Comparison of ENCODE assay signal across 8 cellular contexts in genomic region chrX:104565791-104566687, GRCh38. TPM values are rescaled to one million over a fixed set of nuclear protein-coding genes. Genes with fewer than 3 reads are reported as not detected.
DNase-seq lines count a peak whose midpoint lies in the region; ATAC-seq and TF ChIP-seq lines count a peak whose summit lies in the region.

Gene IL1RAPL2, plus strand, starts transcription at chrX:104566199.

- H3K27me3 Mint-ChIP-seq in activated CD8-positive, alpha-beta T cell treated with anti-CD3 and anti-CD28 coated beads for 36 hours: peaks cover 26% of the 10 kb centered on the region
- H3K27me3 Mint-ChIP-seq in activated T-helper 1 cell treated with anti-CD3 and anti-CD28 coated beads, Interleukin-12 subunit alpha, Interleukin-12 subunit beta, Interleukin-2, Interleukin-4 antibody, amounts not matched to agents 30 ng/mL and 10 ng/mL and 1 ng/mL, durations not matched to agents 14 hours and 24 hours and 36 hours (ENCODE audit: insufficient read depth): peaks cover 23% of the 10 kb centered on the region

- no peak for ATAC-seq in activated CD8-positive, alpha-beta T cell treated with anti-CD3 and anti-CD28 coated beads for 36 hours
- ATAC-seq in HG02981 (IDR thresholded peaks at IDR 0.05; ENCODE audit: unreplicated experiment): no peak
- ATAC-seq in GM19455 (IDR thresholded peaks at IDR 0.05; ENCODE audit: unreplicated experiment): no peak

- no peaks in the 10 kb centered on the region for H3K4me1 Mint-ChIP-seq in activated CD8-positive, alpha-beta T cell treated with anti-CD3 and anti-CD28 coated beads for 36 hours (ENCODE audit: low read depth)
- no peaks in the 10 kb centered on the region for H3K4me1 Mint-ChIP-seq in activated T-helper 1 cell treated with anti-CD3 and anti-CD28 coated beads, Interleukin-12 subunit alpha, Interleukin-12 subunit beta, Interleukin-2, Interleukin-4 antibody, amounts not matched to agents 30 ng/mL and 10 ng/mL and 1 ng/mL, durations not matched to agents 14 hours and 24 hours and 36 hours (ENCODE audit: low read depth)

- DNase-seq in AG10803 (ENCODE audit: low read depth): no peak
- DNase-seq in GM20000 (ENCODE audit: low spot score): peak; percentile 11
- peak; percentile 45 for DNase-seq in activated CD8-positive, alpha-beta T cell treated with anti-CD3 and anti-CD28 coated beads for 36 hours
- peak; percentile 59 for DNase-seq in iPS-NIHi11 (ENCODE audit: low spot score)
- peak; percentile 52 to 66 for DNase-seq in thyroid gland
- DNase-seq in activated T-helper 1 cell treated with anti-CD3 and anti-CD28 coated beads, Interleukin-12 subunit alpha, Interleukin-12 subunit beta, Interleukin-2, Interleukin-4 antibody, amounts not matched to agents 30 ng/mL and 10 ng/mL and 1 ng/mL, durations not matched to agents 14 hours and 24 hours and 36 hours (ENCODE audit: low spot score): no peak

- no peak within 1 kb of the TSS for H3K4me3 Mint-ChIP-seq in activated CD8-positive, alpha-beta T cell treated with anti-CD3 and anti-CD28 coated beads for 36 hours
- H3K4me3 Mint-ChIP-seq in activated T-helper 1 cell treated with anti-CD3 and anti-CD28 coated beads, Interleukin-12 subunit alpha, Interleukin-12 subunit beta, Interleukin-2, Interleukin-4 antibody, amounts not matched to agents 30 ng/mL and 10 ng/mL and 1 ng/mL, durations not matched to agents 14 hours and 24 hours and 36 hours: no peak within 1 kb of the TSS

- no peaks in the 10 kb centered on the region for H3K36me3 Mint-ChIP-seq in activated CD8-positive, alpha-beta T cell treated with anti-CD3 and anti-CD28 coated beads for 36 hours (ENCODE audit: low read depth)
- H3K36me3 Mint-ChIP-seq in activated T-helper 1 cell treated with anti-CD3 and anti-CD28 coated beads, Interleukin-12 subunit alpha, Interleukin-12 subunit beta, Interleukin-2, Interleukin-4 antibody, amounts not matched to agents 30 ng/mL and 10 ng/mL and 1 ng/mL, durations not matched to agents 14 hours and 24 hours and 36 hours (ENCODE audit: low read depth): no peaks in the 10 kb centered on the region

- no peak within 1 kb of the TSS for H3K27ac ChIP-seq in thyroid gland

- TF ChIP-seq POLR2A in thyroid gland (IDR thresholded peaks at IDR 0.05): no peak

- H3K9me3 Mint-ChIP-seq in activated CD8-positive, alpha-beta T cell treated with anti-CD3 and anti-CD28 coated beads for 36 hours: no peaks in the 10 kb centered on the region
- no peaks in the 10 kb centered on the region for H3K9me3 Mint-ChIP-seq in activated T-helper 1 cell treated with anti-CD3 and anti-CD28 coated beads, Interleukin-12 subunit alpha, Interleukin-12 subunit beta, Interleukin-2, Interleukin-4 antibody, amounts not matched to agents 30 ng/mL and 10 ng/mL and 1 ng/mL, durations not matched to agents 14 hours and 24 hours and 36 hours

- H3K27me3 ChIP-seq in thyroid gland: no peaks in the 10 kb centered on the region

- CTCF ChIA-PET in activated CD8-positive, alpha-beta T cell treated with anti-CD3 and anti-CD28 coated beads for 36 hours (lab: Charles Lee): interaction anchor here (2.1 kb wide), 1 partner anchor 356 kb away, joined by 7 read pairs; no protein-coding TSS in a partner anchor

- POLR2A ChIA-PET in activated CD8-positive, alpha-beta T cell treated with anti-CD3 and anti-CD28 coated beads for 36 hours (lab: Charles Lee): no interaction called here

- TF ChIP-seq CTCF in AG10803 (conservative IDR thresholded peaks at IDR 0.05; ENCODE audit: low read length): peak; percentile 29
- TF ChIP-seq CTCF in GM20000 (IDR thresholded peaks at IDR 0.05; ENCODE audit: extremely low read depth, missing control alignments): peak; percentile 22
- TF ChIP-seq CTCF in activated CD8-positive, alpha-beta T cell treated with anti-CD3 and anti-CD28 coated beads for 36 hours (IDR thresholded peaks at IDR 0.05): peak; percentile 21
- peak in 4 of 6 experiments; percentile 12 to 47 (median 34) for TF ChIP-seq CTCF in thyroid gland (IDR thresholded peaks at IDR 0.05)

- H3K9me3 ChIP-seq in thyroid gland: no peaks in the 10 kb centered on the region

- 1 to 2% methylated on average over 11 to 21 of the region's 48 CpGs for WGBS in thyroid gland, 2 donors

- intact Hi-C loops in activated CD8-positive, alpha-beta T cell treated with anti-CD3 and anti-CD28 coated beads for 36 hours (cut with micrococcal nuclease): no loop called here
- intact Hi-C loops in thyroid gland (cut with DNase I): no loop called here
- intact Hi-C loops in activated T-helper 1 cell treated with anti-CD3 and anti-CD28 coated beads, Interleukin-12 subunit alpha, Interleukin-12 subunit beta, Interleukin-2, Interleukin-4 antibody, amounts not matched to agents 30 ng/mL and 10 ng/mL and 1 ng/mL, durations not matched to agents 14 hours and 24 hours and 36 hours (cut with micrococcal nuclease): no loop called here

- H3K4me3 ChIP-seq in AG10803 (ENCODE audit: low read length): no peak within 1 kb of the TSS
- no peak within 1 kb of the TSS for H3K4me3 ChIP-seq in thyroid gland (replicated peaks in 1 of 3)

- H3K4me1 ChIP-seq in thyroid gland: peaks cover 0 to 3% of the 10 kb centered on the region in 2 donors

- H3K27ac Mint-ChIP-seq in activated CD8-positive, alpha-beta T cell treated with anti-CD3 and anti-CD28 coated beads for 36 hours: no peak within 1 kb of the TSS
- H3K27ac Mint-ChIP-seq in activated T-helper 1 cell treated with anti-CD3 and anti-CD28 coated beads, Interleukin-12 subunit alpha, Interleukin-12 subunit beta, Interleukin-2, Interleukin-4 antibody, amounts not matched to agents 30 ng/mL and 10 ng/mL and 1 ng/mL, durations not matched to agents 14 hours and 24 hours and 36 hours: no peak within 1 kb of the TSS

- no peaks in the 10 kb centered on the region for H3K36me3 ChIP-seq in thyroid gland

RNA-seq across cellular contexts. Expression of gene IL1RAPL2, which starts in this region (rescaled TPM):
- not detected for total RNA-seq in activated CD8-positive, alpha-beta T cell treated with anti-CD3 and anti-CD28 coated beads for 36 hours
- total RNA-seq in thyroid gland: not detected
- total RNA-seq in activated T-helper 1 cell treated with anti-CD3 and anti-CD28 coated beads, Interleukin-12 subunit alpha, Interleukin-12 subunit beta, Interleukin-2, Interleukin-4 antibody, amounts not matched to agents 30 ng/mL and 10 ng/mL and 1 ng/mL, durations not matched to agents 14 hours and 24 hours and 36 hours: not detected in 2 replicates

Comparison
In these comparisons a context has a peak if more than half of its experiments do, and no peak if none do; other contexts are left out.
1. Peak in DNase-seq in activated CD8-positive, alpha-beta T cell treated with anti-CD3 and anti-CD28 coated beads for 36 hours; RNA of the gene not detected or under 1 TPM.
2. Peak in DNase-seq in thyroid gland; RNA of the gene not detected or under 1 TPM.
3. DNase-seq: peak in GM20000 (single experiment) and iPS-NIHi11 (single experiment); none in AG10803 (single experiment) and activated T-helper 1 cell treated with anti-CD3 and anti-CD28 coated beads, Interleukin-12 subunit alpha, Interleukin-12 subunit beta, Interleukin-2, Interleukin-4 antibody, amounts not matched to agents 30 ng/mL and 10 ng/mL and 1 ng/mL, durations not matched to agents 14 hours and 24 hours and 36 hours (single experiment).
4. Peak in every context shown above with its lines, with median percentiles within 50 percentile points of each other: CTCF ChIP-seq.